8 cellular contexts compared by ENCODE assay signal in the genomic region with DNA sequence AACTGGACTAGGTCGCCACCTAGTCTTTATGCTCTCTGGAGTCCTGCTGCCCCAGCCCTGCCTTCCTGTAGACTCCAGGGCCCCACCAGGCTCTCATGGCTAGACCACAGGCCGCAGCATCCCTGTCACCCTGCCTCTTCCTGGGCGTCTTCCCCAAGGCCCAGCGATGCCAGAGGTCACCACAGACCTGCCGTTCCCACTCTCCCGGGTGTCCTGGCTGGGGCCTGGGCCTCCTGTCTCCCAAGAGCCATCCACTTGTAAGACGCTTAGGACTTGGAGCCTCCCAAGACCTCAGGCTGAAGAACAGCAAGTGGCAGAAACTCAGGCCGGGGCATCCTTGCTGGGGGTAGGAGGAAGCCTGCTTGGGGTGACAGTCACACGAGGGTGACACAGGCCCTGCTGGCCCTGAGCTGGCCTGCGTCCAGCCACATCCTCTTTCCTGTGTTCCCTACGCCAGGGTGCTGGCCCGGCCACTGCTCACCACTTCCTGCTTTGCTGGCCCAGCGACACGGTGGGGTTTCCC. TPM values are rescaled to one million over a fixed set of nuclear protein-coding genes. Genes with fewer than 3 reads are reported as not detected.
A peak's percentile ranks its signal among the peaks of the same experiment; 100 is the strongest.
DNase-seq lines count a peak whose midpoint lies in the region; ATAC-seq and TF ChIP-seq lines count a peak whose summit lies in the region.

No MANE protein-coding gene starts in this region.

- peaks cover 0 to 21% of the 10 kb centered on the region in 2 donors for H3K36me3 ChIP-seq in lung (ENCODE audit: control insufficient read depth in 2 of 2, insufficient read depth in 2 of 2, low read length in 2 of 2)
- H3K36me3 ChIP-seq in thymus (ENCODE audit: control insufficient read depth, insufficient read depth), result peaks cover 38% of the 10 kb centered on the region

- H3K9me3 ChIP-seq in lung (ENCODE audit: control insufficient read depth in 2 of 2, insufficient read depth in 1 of 2, low read length in 1 of 2) (no peaks in the 10 kb centered on the region), thymus (ENCODE audit: control insufficient read depth) (no peaks in the 10 kb centered on the region)

- ATAC-seq in lung (ENCODE audit: insufficient read depth, low FRiP score), result no peak
- ATAC-seq in GM18868 (IDR thresholded peaks at IDR 0.05; ENCODE audit: unreplicated experiment), result no peak

- WGBS in adipose tissue, 3 donors, result 34 to 58% (median 39%) methylated on average over 14 of the region's 14 CpGs
- WGBS in lung, 2 donors, result 18 to 28% methylated on average over 14 of the region's 14 CpGs
- 57% methylated on average over 14 of the region's 14 CpGs for WGBS in thymus

- peak; percentile 31 to 44 for DNase-seq in activated CD4-positive, alpha-beta T cell treated with anti-CD3 and anti-CD28 coated beads, Interleukin-2, amount 50 U/mL, for 48 hours
- no peak for DNase-seq in activated CD4-positive, alpha-beta T cell treated with anti-CD3 and anti-CD28 coated beads for 4 hours
- DNase-seq in lung (ENCODE audit: low spot score) (peak; percentile 76), SIG-M5 treated with dmso at 0.1 percent for 504 hours (lab: John Stamatoyannopoulos, UW; ENCODE audit: unreplicated experiment) (no peak)
- no peak for DNase-seq in effector CD4-positive, alpha-beta T cell

- H3K4me3 ChIP-seq in lung (no peak overlapping the region), thymus (ENCODE audit: low read length) (no peak overlapping the region)

- no peaks in the 10 kb centered on the region for H3K27me3 ChIP-seq in lung (ENCODE audit: control insufficient read depth, insufficient read depth)
- H3K27me3 ChIP-seq in thymus (ENCODE audit: control insufficient read depth, insufficient read depth), result no peaks in the 10 kb centered on the region

- TF ChIP-seq CTCF in lung (IDR thresholded peaks at IDR 0.05; ENCODE audit: control extremely low read depth, extremely low read depth), result no peak

- H3K27ac ChIP-seq in adipose tissue (ENCODE audit: low read depth, low read length) (peak overlapping the region; percentile 48), lung (ENCODE audit: low read depth in 1 of 2, low read length in 1 of 2) (peak overlapping the region; percentile 61 to 95), thymus (ENCODE audit: low read depth) (peak overlapping the region; percentile 66)

- H3K4me1 ChIP-seq in lung (ENCODE audit: control insufficient read depth in 2 of 2, insufficient read depth in 2 of 2, low read length in 2 of 2) (peaks cover 13 to 33% of the 10 kb centered on the region in 2 donors), thymus (ENCODE audit: control insufficient read depth, insufficient read depth, low read length) (peaks cover 21% of the 10 kb centered on the region)

RNA-seq across cellular contexts. Expression of a gene that starts 2.0 kb away (rescaled TPM):
- polyA plus RNA-seq in adipose tissue (100 to 1,000 TPM; 109 to 263 (median 130) TPM), lung (100 to 1,000 TPM; 244 to 438 TPM), thymus (236 TPM)
- total RNA-seq in lung, result 100 to 1,000 TPM in 1 of 2 donors, 10 to 100 TPM in 1; 70.2 to 322 TPM

RNA-seq across cellular contexts. Expression of a gene that starts 6.3 kb away (rescaled TPM):
- polyA plus RNA-seq in adipose tissue (100 to 1,000 TPM in 2 of 3 donors, 10 to 100 TPM in 1; 77.7 to 240 (median 115) TPM), lung (100 to 1,000 TPM; 139 to 180 TPM), thymus (84.1 TPM)
- total RNA-seq in lung, result 100 to 1,000 TPM in 1 of 2 donors, 10 to 100 TPM in 1; 57.8 to 151 TPM

RNA-seq across cellular contexts. Expression of a gene that starts 26.7 kb away (rescaled TPM):
- 1 to 10 TPM; 3.1 to 8.7 (median 6.9) TPM for polyA plus RNA-seq in adipose tissue
- total RNA-seq in lung, result 100 to 1,000 TPM in 1 of 2 donors, 10 to 100 TPM in 1; 45.6 to 165 TPM
- polyA plus RNA-seq in lung, result 100 to 1,000 TPM in 1 of 2 donors, 10 to 100 TPM in 1; 73.9 to 107 TPM
- polyA plus RNA-seq in thymus, result 3.9 TPM

RNA-seq across cellular contexts. Expression of a gene that starts 32.9 kb away (rescaled TPM):
- polyA plus RNA-seq in adipose tissue, result 10 to 100 TPM; 10.7 to 27.1 (median 16.2) TPM
- 100 to 1,000 TPM in 1 of 2 donors, 10 to 100 TPM in 1; 44.3 to 124 TPM for total RNA-seq in lung
- 100 to 1,000 TPM in 1 of 2 donors, 10 to 100 TPM in 1; 71.6 to 104 TPM for polyA plus RNA-seq in lung
- polyA plus RNA-seq in thymus, result 30.8 TPM

Comparison
In these comparisons a context has a peak if more than half of its experiments do, and no peak if none do; other contexts are left out.
1. DNase-seq: peak in activated CD4-positive, alpha-beta T cell treated with anti-CD3 and anti-CD28 coated beads, Interleukin-2, amount 50 U/mL, for 48 hours (2 of 2) and lung (single experiment); none in activated CD4-positive, alpha-beta T cell treated with anti-CD3 and anti-CD28 coated beads for 4 hours (0 of 2), SIG-M5 treated with dmso at 0.1 percent for 504 hours (single experiment) and effector CD4-positive, alpha-beta T cell (single experiment).
2. RNA of a gene that starts 26.7 kb away (polyA plus RNA-seq): 73.9 to 107 TPM in lung; 3.1 to 8.7 TPM in adipose tissue and 3.9 TPM in thymus (single experiment); every median in the first group is over 4 times any median in the second.
3. Peak in every context shown above with its lines, with median percentiles within 50 percentile points of each other: H3K27ac ChIP-seq.